ENCODE assay signal across 7 cellular contexts in the genomic region with DNA sequence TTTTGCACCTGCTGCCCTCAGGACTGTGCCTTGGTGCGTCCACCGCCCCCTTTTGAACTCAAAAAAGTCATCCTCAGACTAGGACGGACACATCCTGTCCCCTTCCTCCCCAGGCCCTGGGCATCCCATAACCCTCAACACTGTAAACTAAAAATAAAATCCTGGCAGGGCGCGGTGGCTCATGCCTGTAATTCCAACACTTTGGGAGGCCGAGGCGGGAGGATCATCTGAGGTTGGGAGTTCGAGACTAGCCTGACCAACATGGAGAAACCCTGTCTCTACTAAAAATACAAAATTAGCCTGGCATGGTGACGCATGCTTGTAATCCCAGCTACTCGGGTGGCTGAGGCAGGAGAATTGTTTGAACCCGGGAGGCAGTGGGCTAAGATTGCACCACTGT. TPM values are rescaled to one million over a fixed set of nuclear protein-coding genes. Genes with fewer than 3 reads are reported as not detected.
DNase-seq lines count a peak whose midpoint lies in the region; ATAC-seq and TF ChIP-seq lines count a peak whose summit lies in the region.
"Not testable (repeated sequence)": the region's sequence is repeated elsewhere in the genome, so short reads cannot be mapped to it uniquely, and the experiment has no call there.

No MANE protein-coding gene starts in this region.

- not testable (repeated sequence) for H3K36me3 ChIP-seq in PC-3 (ENCODE audit: low read depth, low read length)
- H3K36me3 ChIP-seq in heart left ventricle: peaks cover 0 to 34% (median 17%) of the 10 kb centered on the region in 9 donors
- H3K36me3 ChIP-seq in mucosa of rectum (ENCODE audit: control insufficient read depth in 2 of 2, insufficient read depth in 2 of 2, low read length in 2 of 2): peaks cover 12 to 23% of the 10 kb centered on the region in 2 donors

- H3K4me2 ChIP-seq in PC-3 (ENCODE audit: low read length): peak overlapping the region; percentile 86

- WGBS in heart left ventricle, 4 donors: 57 to 66% (median 60%) methylated on average over 11 of the region's 11 CpGs

- not testable (repeated sequence) for BruUV-seq in PC-3 (replicated peaks; lab: Mats Ljungman, UMichigan)

- H3K27me3 ChIP-seq in PC-3 (ENCODE audit: low read length); heart left ventricle; mucosa of rectum (ENCODE audit: control insufficient read depth in 2 of 2, insufficient read depth in 2 of 2, low read length in 2 of 2): not testable (repeated sequence)

- H3K9me3 ChIP-seq in PC-3 (ENCODE audit: low read length); heart left ventricle; mucosa of rectum (ENCODE audit: control insufficient read depth in 2 of 2, low read length in 2 of 2): not testable (repeated sequence)

- not testable (repeated sequence) for H3K9me2 ChIP-seq in PC-3 (replicated peaks; ENCODE audit: low read length)

- not testable (repeated sequence) for ATAC-seq in PC-3; activated T-cell treated with anti-CD3 and anti-CD28 coated beads, Interleukin-2, amount 50 U/mL, for 72 hours (replicated peaks in 1 of 2); heart left ventricle

- H4K20me1 ChIP-seq in PC-3 (ENCODE audit: low read length): peaks cover 22% of the 10 kb centered on the region; the same call in 1 of the 2 replicates

- intact Hi-C loops in PC-3 (cut with micrococcal nuclease): not testable (repeated sequence)
- intact Hi-C loops in heart left ventricle (cut with DNase I): loop anchor here in 2 of 10 donors (5.0 kb wide), 1 partner anchor 366 kb away; the partner anchor contains the start of gene UVSSA (in 2 of the 2)

- peaks cover 10 to 24% of the 10 kb centered on the region in 2 donors for H3K36me3 Mint-ChIP-seq in activated T-cell treated with anti-CD3 and anti-CD28 coated beads, Interleukin-2, amount 50 U/mL, for 72 hours (ENCODE audit: insufficient read depth in 2 of 2)

- TF ChIP-seq CTCF in GM12865 (IDR thresholded peaks at IDR 0.05; ENCODE audit: insufficient read depth, low read depth, low read length, missing control alignments); PC-3 (conservative IDR thresholded peaks at IDR 0.05; ENCODE audit: low read depth, low read length); choroid plexus epithelial cell (conservative IDR thresholded peaks at IDR 0.05; ENCODE audit: low read depth, low read length); heart left ventricle (IDR thresholded peaks at IDR 0.05): not testable (repeated sequence)

- H3K4me3 ChIP-seq in GM12865 (ENCODE audit: low read depth, low read length): peak overlapping the region; percentile 90
- peak overlapping the region; percentile 96 for H3K4me3 ChIP-seq in PC-3 (ENCODE audit: low read length)
- peak overlapping the region; percentile 76 for H3K4me3 ChIP-seq in choroid plexus epithelial cell (ENCODE audit: low read depth, low read length)
- H3K4me3 ChIP-seq in heart left ventricle: peak overlapping the region in 11 of 12 donors; percentile 81 to 97 (median 91)
- peak overlapping the region; percentile 67 to 96 for H3K4me3 ChIP-seq in mucosa of rectum (ENCODE audit: low read length in 2 of 2)
- H3K4me3 ChIP-seq in skeletal muscle cell (ENCODE audit: low read depth, low read length): peak overlapping the region; percentile 77

- H3K27me3 Mint-ChIP-seq in activated T-cell treated with anti-CD3 and anti-CD28 coated beads, Interleukin-2, amount 50 U/mL, for 72 hours (ENCODE audit: low read depth): not testable (repeated sequence)

- H3K27ac ChIP-seq in PC-3 (ENCODE audit: low read length) (peak overlapping the region; percentile 95), heart left ventricle (peak overlapping the region in 9 of 12 donors; percentile 98 to 100 (median 99)), mucosa of rectum (ENCODE audit: low read depth in 2 of 2, low read length in 2 of 2) (peak overlapping the region; percentile 98 to 99)

- H3K9ac ChIP-seq in PC-3 (ENCODE audit: low read length) (peak overlapping the region; percentile 99), mucosa of rectum (ENCODE audit: low read depth in 1 of 2, low read length in 2 of 2) (peak overlapping the region; percentile 90 to 92)

- H3K9me3 Mint-ChIP-seq in activated T-cell treated with anti-CD3 and anti-CD28 coated beads, Interleukin-2, amount 50 U/mL, for 72 hours: not testable (repeated sequence)

- H3K4me3 Mint-ChIP-seq in activated T-cell treated with anti-CD3 and anti-CD28 coated beads, Interleukin-2, amount 50 U/mL, for 72 hours: peak overlapping the region; percentile 99

- POLR2A ChIA-PET in PC-3 (lab: Charles Lee; ENCODE audit: unreplicated experiment): not testable (repeated sequence)

- not testable (repeated sequence) for DNase-seq in GM12865 (ENCODE audit: low read depth); PC-3; activated T-cell treated with anti-CD3 and anti-CD28 coated beads, Interleukin-2, amount 50 U/mL, for 72 hours; choroid plexus epithelial cell (ENCODE audit: low read depth); heart left ventricle; skeletal muscle cell (ENCODE audit: low read depth)

- peaks cover 24% of the 10 kb centered on the region for H3K4me1 ChIP-seq in PC-3 (ENCODE audit: insufficient read depth, low read length)
- peaks cover 0 to 69% (median 45%) of the 10 kb centered on the region in 12 donors for H3K4me1 ChIP-seq in heart left ventricle
- peaks cover 23 to 31% of the 10 kb centered on the region in 2 donors for H3K4me1 ChIP-seq in mucosa of rectum (ENCODE audit: control insufficient read depth in 2 of 2, insufficient read depth in 2 of 2, low read length in 2 of 2)

- H2AFZ ChIP-seq in PC-3 (ENCODE audit: low read length): 0 out of 2 replicates have a peak overlapping the region, but pooled peaks have one; percentile 60

- H3K27ac Mint-ChIP-seq in activated T-cell treated with anti-CD3 and anti-CD28 coated beads, Interleukin-2, amount 50 U/mL, for 72 hours: peak overlapping the region; percentile 95

- CTCF ChIA-PET in PC-3 (lab: Charles Lee): not testable (repeated sequence)

- H3F3A ChIP-seq in PC-3 (ENCODE audit: low read length, unreplicated experiment): not testable (repeated sequence)

- TF ChIP-seq POLR2A in heart left ventricle (IDR thresholded peaks at IDR 0.05): not testable (repeated sequence)

- H3K4me1 Mint-ChIP-seq in activated T-cell treated with anti-CD3 and anti-CD28 coated beads, Interleukin-2, amount 50 U/mL, for 72 hours (ENCODE audit: low read depth): peaks cover 67% of the 10 kb centered on the region

- peaks cover 89% of the 10 kb centered on the region for H3K79me2 ChIP-seq in PC-3 (ENCODE audit: low read length)

RNA-seq across cellular contexts. Expression of gene SLBP, which starts 1.3 kb away (rescaled TPM):
- 98.3 and 109 TPM in 2 replicates for total RNA-seq in PC-3 (2014; rRNA removed)
- 10 to 100 TPM; 56.4 to 63.1 TPM for total RNA-seq in activated T-cell treated with anti-CD3 and anti-CD28 coated beads, Interleukin-2, amount 50 U/mL, for 72 hours
- 10 to 100 TPM; 10.2 to 27.7 (median 11.7) TPM for total RNA-seq in heart left ventricle
- polyA plus RNA-seq in heart left ventricle: 10 to 100 TPM in 1 of 2 donors, 1 to 10 TPM in 1; 7.2 to 17.6 TPM

RNA-seq across cellular contexts. Expression of gene TMEM129, which starts 7.7 kb away (rescaled TPM):
- total RNA-seq in PC-3 (2014; rRNA removed) (28.6 and 47.7 TPM in 2 replicates), heart left ventricle (10 to 100 TPM; 28.6 to 73.3 (median 37.2) TPM)
- total RNA-seq in activated T-cell treated with anti-CD3 and anti-CD28 coated beads, Interleukin-2, amount 50 U/mL, for 72 hours: 10 to 100 TPM; 20.4 to 22.1 TPM
- polyA plus RNA-seq in heart left ventricle: 10 to 100 TPM; 32.6 to 39.2 TPM

RNA-seq across cellular contexts. Expression of gene TACC3, which starts 7.9 kb away (rescaled TPM):
- total RNA-seq in PC-3 (2014; rRNA removed) (32.0 and 74.5 TPM in 2 replicates), heart left ventricle (10 to 100 TPM in 1 of 9 donors, 1 to 10 TPM in 8; 2.9 to 19.1 (median 6.0) TPM)
- 100 to 1,000 TPM; 172 to 206 TPM for total RNA-seq in activated T-cell treated with anti-CD3 and anti-CD28 coated beads, Interleukin-2, amount 50 U/mL, for 72 hours
- 1 to 10 TPM; 6.3 to 7.7 TPM for polyA plus RNA-seq in heart left ventricle

RNA-seq across cellular contexts. Expression of gene FAM53A, which starts 29.3 kb away (rescaled TPM):
- total RNA-seq in PC-3 (2014; rRNA removed) (3.1 and 4.8 TPM in 2 replicates), heart left ventricle (1 to 10 TPM in 4 of 9 donors, under 1 TPM in 5; 0.42 to 2.3 (median 0.99) TPM)
- 1 to 10 TPM; 1.4 to 4.0 TPM for total RNA-seq in activated T-cell treated with anti-CD3 and anti-CD28 coated beads, Interleukin-2, amount 50 U/mL, for 72 hours
- polyA plus RNA-seq in heart left ventricle: 1 to 10 TPM in 1 of 2 donors, under 1 TPM in 1; 0.88 to 1.4 TPM
